Comparison of ENCODE assay signal across 10 cellular contexts in the genomic region with DNA sequence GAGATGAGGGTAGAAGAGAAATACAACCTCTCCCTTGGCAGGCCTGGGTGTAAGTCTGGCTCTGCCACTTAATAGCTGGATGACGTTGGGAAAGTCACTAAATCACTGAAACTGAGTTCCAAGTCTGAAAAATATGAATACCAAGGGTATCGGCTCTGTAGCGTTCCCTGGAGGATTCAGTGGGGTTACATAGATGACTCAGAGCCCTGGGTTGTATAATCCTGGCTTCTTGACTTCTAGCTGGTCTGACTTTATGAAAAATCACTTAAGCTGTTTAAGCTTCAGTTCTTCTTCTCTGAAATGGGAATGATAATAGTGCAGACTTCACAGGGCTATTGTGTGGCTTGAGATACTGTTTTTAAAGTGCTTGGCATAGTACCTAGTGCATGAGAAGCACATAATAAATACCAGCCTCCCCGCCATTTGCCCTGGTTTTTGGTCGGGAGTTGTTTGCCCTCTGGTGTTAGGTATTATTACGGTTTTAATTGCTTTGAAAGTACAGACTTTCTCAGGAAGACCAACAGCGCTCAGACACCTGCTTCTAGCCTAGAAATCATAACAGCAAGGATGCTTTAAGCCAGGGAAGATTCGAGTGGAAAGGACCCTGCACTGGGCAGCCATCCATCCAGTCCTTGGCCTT. TPM values are rescaled to one million over a fixed set of nuclear protein-coding genes. Genes with fewer than 3 reads are reported as not detected.
DNase-seq lines count a peak whose midpoint lies in the region; ATAC-seq, FAIRE-seq and TF ChIP-seq lines count a peak whose summit lies in the region.
"Had no signal": no experiment of that assay in that cellular context is flagged by ENCODE, and none has a peak within 500 bp of the region (broad histone marks: within the 10 kb centered on the region; RNA-seq: fewer than 3 reads in every experiment).

No MANE protein-coding gene starts in this region.

- RAD21 ChIA-PET in HCT116 (lab: Charles Lee; ENCODE audit: low non-redundant PET in 1 of 2, low total read pairs in 2 of 2, uncharacterized antibody in 2 of 2, unreplicated experiment in 2 of 2), result no interaction called here

- TF ChIP-seq POLR2A in HCT116 (IDR thresholded peaks at IDR 0.05; ENCODE audit: borderline replicate concordance, extremely low read depth, insufficient read depth, insufficient read length), result no peak
- TF ChIP-seq POLR2A in H54 (IDR thresholded peaks at IDR 0.05; ENCODE audit: low read depth, low read length), result no peak
- no peak for TF ChIP-seq POLR2A in tibial nerve (IDR thresholded peaks at IDR 0.05)

- WGBS in tibial nerve, 2 donors, result 51 to 56% methylated on average over 7 to 8 of the region's 8 CpGs

- peaks cover 0 to 7% of the 10 kb centered on the region in 2 experiments; a peak in 1 of 4 replicates for H3K4me1 ChIP-seq in HCT116 (ENCODE audit: control insufficient read depth in 1 of 2, insufficient read depth in 2 of 2, low read length in 2 of 2)
- H3K4me1 ChIP-seq in tibial nerve, result no peaks in the 10 kb centered on the region
- H3K4me1 ChIP-seq: lower lobe of right lung had no signal

- POLR2A ChIA-PET in HCT116 (lab: Charles Lee), result no interaction called here

- in situ Hi-C loops in KBM-7 (cut with MboI; ENCODE audit: low pct_unique_long_range_greater_than_20kb, low sequenced_read_pairs), result no loop called here

- no peak overlapping the region for H2AFZ ChIP-seq in HCT116 (ENCODE audit: low read depth, low read length, poor library complexity, severe bottlenecking)

- H3K27ac Mint-ChIP-seq in activated CD4-positive, alpha-beta T cell treated with anti-CD3 and anti-CD28 coated beads, Interleukin-2, amount 10 ng/mL, durations not matched to agents 24 days and 14 days, result peak overlapping the region; percentile 65
- H3K27ac Mint-ChIP-seq: H9 had no signal

- no peak overlapping the region for H3K4me3 Mint-ChIP-seq in activated CD4-positive, alpha-beta T cell treated with anti-CD3 and anti-CD28 coated beads, Interleukin-2, amount 10 ng/mL, durations not matched to agents 24 days and 14 days
- H3K4me3 Mint-ChIP-seq: brain, H9 had no signal

- H3K27me3 ChIP-seq in HCT116 (ENCODE audit: insufficient read depth, low read length) (no peaks in the 10 kb centered on the region), tibial nerve (no peaks in the 10 kb centered on the region)

- no peaks in the 10 kb centered on the region for H3K36me3 ChIP-seq in HCT116 (ENCODE audit: control insufficient read depth in 1 of 2, insufficient read depth in 2 of 2, low read length in 2 of 2)
- peaks cover 0 to 21% (median 0%) of the 10 kb centered on the region in 3 donors for H3K36me3 ChIP-seq in tibial nerve

- no peaks in the 10 kb centered on the region for H3K9me2 ChIP-seq in HCT116 (ENCODE audit: insufficient read depth)

- TF ChIP-seq RAD21 in HCT116 (IDR thresholded peaks at IDR 0.05; ENCODE audit: low read depth), result peak; percentile 26; the same call in 1 of the 2 replicates

- FAIRE-seq in H54 (lab: Jason Lieb, UNC), result no peak

- H3K4me3 ChIP-seq in HCT116 (replicated peaks in 1 of 2; ENCODE audit: low read depth in 1 of 2, low read length in 2 of 2) (no peak overlapping the region), tibial nerve (no peak overlapping the region)
- H3K4me3 ChIP-seq: lower lobe of right lung had no signal

- intact Hi-C loops in HCT116 (cut with micrococcal nuclease), result no loop called here
- intact Hi-C loops in activated CD4-positive, alpha-beta T cell treated with anti-CD3 and anti-CD28 coated beads, Interleukin-2, amount 10 ng/mL, durations not matched to agents 24 days and 14 days (cut with micrococcal nuclease), result no loop called here

- no peak overlapping the region for H3K4me2 ChIP-seq in HCT116 (ENCODE audit: low read length)

- H3K9me3 Mint-ChIP-seq in activated CD4-positive, alpha-beta T cell treated with anti-CD3 and anti-CD28 coated beads, Interleukin-2, amount 10 ng/mL, durations not matched to agents 24 days and 14 days, result no peaks in the 10 kb centered on the region
- H3K9me3 Mint-ChIP-seq: brain, H9 had no signal

- H3K79me2 ChIP-seq in HCT116 (ENCODE audit: insufficient read depth, low read length), result no peaks in the 10 kb centered on the region

- TF ChIP-seq CTCF in GM12873 (IDR thresholded peaks at IDR 0.05; ENCODE audit: insufficient read depth, low read depth, low read length, missing control alignments) (peak; percentile 29), HCT116 (IDR thresholded peaks at IDR 0.05 in 2 of 3, conservative IDR thresholded peaks at IDR 0.05 in 1 of 3; ENCODE audit: borderline replicate concordance in 1 of 3, insufficient read depth in 1 of 3, low read depth in 2 of 3, low read length in 2 of 3) (peak; percentile 8 to 25 (median 21); a peak in 2 of 6 replicates), tibial nerve (IDR thresholded peaks at IDR 0.05) (no peak)

- no peak for TF ChIP-seq EP300 in tibial nerve (IDR thresholded peaks at IDR 0.05)

- ATAC-seq in HCT116 (no peak), left lobe of liver (peak; percentile 39)
- ATAC-seq: lower lobe of right lung had no signal

- peaks cover 62% of the 10 kb centered on the region for H3K36me3 Mint-ChIP-seq in activated CD4-positive, alpha-beta T cell treated with anti-CD3 and anti-CD28 coated beads, Interleukin-2, amount 10 ng/mL, durations not matched to agents 24 days and 14 days (ENCODE audit: low read depth)

- peaks cover 50% of the 10 kb centered on the region for H3K4me1 Mint-ChIP-seq in activated CD4-positive, alpha-beta T cell treated with anti-CD3 and anti-CD28 coated beads, Interleukin-2, amount 10 ng/mL, durations not matched to agents 24 days and 14 days

- H3K27ac ChIP-seq in HCT116 (ENCODE audit: low read depth, low read length), result no peak overlapping the region
- H3K27ac ChIP-seq in tibial nerve, result no peak overlapping the region
- H3K27ac ChIP-seq: lower lobe of right lung had no signal

- no TSS peak for BruUV-seq in HCT116 (replicated peaks; lab: Mats Ljungman, UMichigan)

- H3K9ac ChIP-seq in HCT116 (ENCODE audit: low read length), result no peak overlapping the region

- no peaks in the 10 kb centered on the region for H4K20me1 ChIP-seq in HCT116 (ENCODE audit: insufficient read depth)

- H3K9me3 ChIP-seq in HCT116 (ENCODE audit: control insufficient read depth in 1 of 2, insufficient read depth in 1 of 2, low read depth in 1 of 2, low read length in 2 of 2) (no peaks in the 10 kb centered on the region), tibial nerve (no peaks in the 10 kb centered on the region)
- H3K9me3 ChIP-seq: lower lobe of right lung had no signal

- CTCF ChIA-PET in HCT116 (lab: Charles Lee), result interaction anchor here (1.3 kb wide), 1 partner anchor 160 kb away, joined by 4 read pairs; no protein-coding TSS in a partner anchor

- no peaks in the 10 kb centered on the region for H3K27me3 Mint-ChIP-seq in activated CD4-positive, alpha-beta T cell treated with anti-CD3 and anti-CD28 coated beads, Interleukin-2, amount 10 ng/mL, durations not matched to agents 24 days and 14 days
- H3K27me3 Mint-ChIP-seq: brain had no signal

- DNase-seq in HCT116 (ENCODE audit: low read depth, low spot score) (no peak), left lobe of liver (ENCODE audit: low spot score) (no peak), H54 (ENCODE audit: insufficient read length, low spot score) (no peak), KBM-7 (no peak), tibial nerve (ENCODE audit: low spot score in 2 of 2) (no peak)
- DNase-seq in activated CD4-positive, alpha-beta T cell treated with anti-CD3 and anti-CD28 coated beads, Interleukin-2, amount 10 ng/mL, durations not matched to agents 24 days and 14 days, result no peak
- DNase-seq: lower lobe of right lung had no signal

TF ChIP-seq in HCT116, 20 proteins besides CTCF, POLR2A, EP300 and RAD21:
- TF ChIP-seq SRF (IDR thresholded peaks at IDR 0.05; ENCODE audit: low read depth) (no peak), TCF7L2 (IDR thresholded peaks at IDR 0.05; ENCODE audit: borderline replicate concordance, extremely low read depth, insufficient read depth, insufficient read length) (no peak), EGR1 (IDR thresholded peaks at IDR 0.05; ENCODE audit: low read depth) (no peak), SIN3A (IDR thresholded peaks at IDR 0.05; ENCODE audit: low read depth) (no peak), JUND (IDR thresholded peaks at IDR 0.05) (no peak), POLR2AphosphoS5 (IDR thresholded peaks at IDR 0.05; ENCODE audit: low read depth, low read length) (no peak), CEBPB (IDR thresholded peaks at IDR 0.05; ENCODE audit: low read depth) (no peak), CBX3 (IDR thresholded peaks at IDR 0.05; ENCODE audit: low read depth) (no peak), EZH2 (IDR thresholded peaks at IDR 0.05) (no peak), ELF1 (IDR thresholded peaks at IDR 0.05; ENCODE audit: borderline replicate concordance, low read depth) (no peak), YY1 (IDR thresholded peaks at IDR 0.05; ENCODE audit: extremely low read depth, insufficient replicate concordance, low read depth, low read length) (no peak), SP1 (IDR thresholded peaks at IDR 0.05; ENCODE audit: low read depth) (no peak)
- TF ChIP-seq, protein P1, sequence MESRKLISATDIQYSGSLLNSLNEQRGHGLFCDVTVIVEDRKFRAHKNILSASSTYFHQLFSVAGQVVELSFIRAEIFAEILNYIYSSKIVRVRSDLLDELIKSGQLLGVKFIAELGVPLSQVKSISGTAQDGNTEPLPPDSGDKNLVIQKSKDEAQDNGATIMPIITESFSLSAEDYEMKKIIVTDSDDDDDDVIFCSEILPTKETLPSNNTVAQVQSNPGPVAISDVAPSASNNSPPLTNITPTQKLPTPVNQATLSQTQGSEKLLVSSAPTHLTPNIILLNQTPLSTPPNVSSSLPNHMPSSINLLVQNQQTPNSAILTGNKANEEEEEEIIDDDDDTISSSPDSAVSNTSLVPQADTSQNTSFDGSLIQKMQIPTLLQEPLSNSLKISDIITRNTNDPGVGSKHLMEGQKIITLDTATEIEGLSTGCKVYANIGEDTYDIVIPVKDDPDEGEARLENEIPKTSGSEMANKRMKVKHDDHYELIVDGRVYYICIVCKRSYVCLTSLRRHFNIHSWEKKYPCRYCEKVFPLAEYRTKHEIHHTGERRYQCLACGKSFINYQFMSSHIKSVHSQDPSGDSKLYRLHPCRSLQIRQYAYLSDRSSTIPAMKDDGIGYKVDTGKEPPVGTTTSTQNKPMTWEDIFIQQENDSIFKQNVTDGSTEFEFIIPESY (IDR thresholded peaks at IDR 0.05; ENCODE audit: extremely low read depth, insufficient replicate concordance, low read length), result no peak

RNA-seq across cellular contexts. Expression of a gene that starts 43.0 kb away (rescaled TPM):
- total RNA-seq in HCT116 (2021; ENCODE audit: unreplicated experiment) (45.1 TPM), left lobe of liver (24.7 TPM), tibial nerve (10 to 100 TPM; 14.4 to 27.3 (median 18.0) TPM)
- 49.0 and 66.4 TPM in 2 replicates for polyA plus RNA-seq in HCT116 (2012)
- 180 and 193 TPM in 2 replicates for total RNA-seq in activated CD4-positive, alpha-beta T cell treated with anti-CD3 and anti-CD28 coated beads, Interleukin-2, amount 10 ng/mL, durations not matched to agents 24 days and 14 days

Comparison
In these comparisons a context has a peak if more than half of its experiments do, and no peak if none do; other contexts are left out.
1. CTCF ChIP-seq: peak in GM12873 (single experiment) and HCT116 (3 of 3); none in tibial nerve (0 of 5).